Comparison of ENCODE assay signal across 18 cellular contexts in the genomic region with DNA sequence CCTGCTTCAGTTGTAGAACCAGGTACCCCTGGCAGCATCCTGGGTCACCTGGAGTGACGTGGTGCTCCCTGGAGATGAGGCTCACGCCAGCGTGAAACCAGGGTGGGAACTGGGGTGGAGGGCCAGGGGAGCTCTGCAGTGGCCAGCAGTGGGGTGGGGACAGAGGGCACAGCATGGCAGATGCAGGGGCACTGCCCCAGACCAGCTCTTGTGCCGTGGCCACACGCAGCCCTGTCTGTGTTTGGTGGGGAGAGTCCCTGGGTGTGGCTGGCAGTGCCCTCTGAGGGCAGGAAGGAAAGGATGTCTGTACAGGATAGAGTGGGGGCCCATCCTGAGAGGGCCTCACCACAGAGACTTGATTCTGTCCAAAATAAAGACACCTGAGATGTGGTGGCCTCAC. TPM values are rescaled to one million over a fixed set of nuclear protein-coding genes. Genes with fewer than 3 reads are reported as not detected.
A peak's percentile ranks its signal among the peaks of the same experiment; 100 is the strongest.
DNase-seq lines count a peak whose midpoint lies in the region; ATAC-seq and TF ChIP-seq lines count a peak whose summit lies in the region.
"Had no signal": no experiment of that assay in that cellular context is flagged by ENCODE, and none has a peak within 500 bp of the region (broad histone marks: within the 10 kb centered on the region; RNA-seq: fewer than 3 reads in every experiment).

No MANE protein-coding gene starts in this region.

- no peak overlapping the region for H3K4me3 Mint-ChIP-seq in activated naive CD8-positive, alpha-beta T cell treated with anti-CD3 and anti-CD28 coated beads, Interleukin-2, amount 10 ng/mL, durations not matched to agents 7 days and 5 days
- no peak overlapping the region for H3K4me3 Mint-ChIP-seq in activated naive CD8-positive, alpha-beta T cell treated with anti-CD3 and anti-CD28 coated beads for 36 hours
- H3K4me3 Mint-ChIP-seq: CD4-positive, alpha-beta memory T cell; GM23338 had no signal

- POLR2A ChIA-PET in activated naive CD8-positive, alpha-beta T cell treated with anti-CD3 and anti-CD28 coated beads, Interleukin-2, amount 10 ng/mL, durations not matched to agents 7 days and 5 days (lab: Charles Lee), result interaction anchor here (0.7 to 0.8 kb wide), 2 partner anchors 44 to 86 kb away, joined by 3 read pairs; no protein-coding TSS in a partner anchor

- no peaks in the 10 kb centered on the region for H3K27me3 ChIP-seq in lower lobe of right lung (ENCODE audit: low read depth)

- H3K4me3 ChIP-seq in SK-N-MC (peak overlapping the region; percentile 59), lower lobe of right lung (no peak overlapping the region)
- H3K4me3 ChIP-seq: GM23338 had no signal

- TF ChIP-seq CTCF in lower lobe of right lung (IDR thresholded peaks at IDR 0.05), result no peak

- H3K4me1 Mint-ChIP-seq in activated naive CD8-positive, alpha-beta T cell treated with anti-CD3 and anti-CD28 coated beads, Interleukin-2, amount 10 ng/mL, durations not matched to agents 7 days and 5 days, result peaks cover 15% of the 10 kb centered on the region
- peaks cover 4% of the 10 kb centered on the region for H3K4me1 Mint-ChIP-seq in activated naive CD8-positive, alpha-beta T cell treated with anti-CD3 and anti-CD28 coated beads for 36 hours

- H3K36me3 ChIP-seq in SK-N-MC (ENCODE audit: insufficient read depth, low read length) (peaks cover 46% of the 10 kb centered on the region), lower lobe of right lung (peaks cover 34% of the 10 kb centered on the region)

- H3K27ac ChIP-seq in SK-N-MC (peak overlapping the region; percentile 89), lower lobe of right lung (peak overlapping the region; percentile 31)

- H3K27me3 Mint-ChIP-seq in activated naive CD8-positive, alpha-beta T cell treated with anti-CD3 and anti-CD28 coated beads, Interleukin-2, amount 10 ng/mL, durations not matched to agents 7 days and 5 days, result no peaks in the 10 kb centered on the region
- no peaks in the 10 kb centered on the region for H3K27me3 Mint-ChIP-seq in activated naive CD8-positive, alpha-beta T cell treated with anti-CD3 and anti-CD28 coated beads for 36 hours
- H3K27me3 Mint-ChIP-seq: CD4-positive, alpha-beta memory T cell had no signal

- ATAC-seq in activated naive CD8-positive, alpha-beta T cell treated with anti-CD3 and anti-CD28 coated beads, Interleukin-2, amount 10 ng/mL, durations not matched to agents 7 days and 5 days (ENCODE audit: low read depth), result no peak
- peak in 1 of 2 donors; percentile 39 for ATAC-seq in lower lobe of right lung
- ATAC-seq: GM23338, PC-3 had no signal

- H3K9me3 ChIP-seq in SK-N-MC (ENCODE audit: low read depth, low read length) (peaks cover 10% of the 10 kb centered on the region; the same call in 1 of the 2 replicates), lower lobe of right lung (peaks cover 7% of the 10 kb centered on the region)

- intact Hi-C loops in lower lobe of right lung (cut with DNase I), result no loop called here

- peaks cover 2% of the 10 kb centered on the region for H3K9me3 Mint-ChIP-seq in activated naive CD8-positive, alpha-beta T cell treated with anti-CD3 and anti-CD28 coated beads, Interleukin-2, amount 10 ng/mL, durations not matched to agents 7 days and 5 days
- peaks cover 3% of the 10 kb centered on the region for H3K9me3 Mint-ChIP-seq in activated naive CD8-positive, alpha-beta T cell treated with anti-CD3 and anti-CD28 coated beads for 36 hours

- no peak for DNase-seq in activated naive CD8-positive, alpha-beta T cell treated with anti-CD3 and anti-CD28 coated beads, Interleukin-2, amount 10 ng/mL, durations not matched to agents 7 days and 5 days
- DNase-seq in activated naive CD8-positive, alpha-beta T cell treated with anti-CD3 and anti-CD28 coated beads for 36 hours, result no peak
- DNase-seq in SK-N-MC (ENCODE audit: low read depth, low spot score) (no peak), lower lobe of right lung (peak; percentile 15), NCI-H2227 (lab: John Stamatoyannopoulos, UW; ENCODE audit: unreplicated experiment) (no peak), NCI-H1694 treated with DMSO at 0.1 percent for 48 hours (lab: John Stamatoyannopoulos, UW) (no peak), RPMI8226 (no peak)
- DNase-seq: AML-193; CD4-positive, alpha-beta memory T cell; GF-D8; KBM-7; NCI-H1092 treated with DMSO at 0.1 percent for 48 hours; NCI-H1694; NCI-H446; PC-3; SHP77 treated with DMSO at 0.1 percent for 48 hours had no signal

- peaks cover 42% of the 10 kb centered on the region for H3K36me3 Mint-ChIP-seq in activated naive CD8-positive, alpha-beta T cell treated with anti-CD3 and anti-CD28 coated beads, Interleukin-2, amount 10 ng/mL, durations not matched to agents 7 days and 5 days
- H3K36me3 Mint-ChIP-seq in activated naive CD8-positive, alpha-beta T cell treated with anti-CD3 and anti-CD28 coated beads for 36 hours, result peaks cover 47% of the 10 kb centered on the region

- peaks cover 7% of the 10 kb centered on the region for H3K4me1 ChIP-seq in lower lobe of right lung

- H3K9ac ChIP-seq in SK-N-MC (ENCODE audit: insufficient read length), result no peak overlapping the region

- H3K27ac Mint-ChIP-seq in activated naive CD8-positive, alpha-beta T cell treated with anti-CD3 and anti-CD28 coated beads, Interleukin-2, amount 10 ng/mL, durations not matched to agents 7 days and 5 days, result peak overlapping the region; percentile 33
- H3K27ac Mint-ChIP-seq in activated naive CD8-positive, alpha-beta T cell treated with anti-CD3 and anti-CD28 coated beads for 36 hours, result no peak overlapping the region
- H3K27ac Mint-ChIP-seq: GM23338 had no signal

RNA-seq across cellular contexts. Expression of gene ZNF750, which starts 24.5 kb away (rescaled TPM):
- total RNA-seq in activated naive CD8-positive, alpha-beta T cell treated with anti-CD3 and anti-CD28 coated beads, Interleukin-2, amount 10 ng/mL, durations not matched to agents 7 days and 5 days, result not detected
- total RNA-seq in activated naive CD8-positive, alpha-beta T cell treated with anti-CD3 and anti-CD28 coated beads for 36 hours, result not detected
- 4.7 TPM for total RNA-seq in lower lobe of right lung
- total RNA-seq: CD4-positive, alpha-beta memory T cell; M059J; PC-3 had no signal
